In the genomic region with DNA sequence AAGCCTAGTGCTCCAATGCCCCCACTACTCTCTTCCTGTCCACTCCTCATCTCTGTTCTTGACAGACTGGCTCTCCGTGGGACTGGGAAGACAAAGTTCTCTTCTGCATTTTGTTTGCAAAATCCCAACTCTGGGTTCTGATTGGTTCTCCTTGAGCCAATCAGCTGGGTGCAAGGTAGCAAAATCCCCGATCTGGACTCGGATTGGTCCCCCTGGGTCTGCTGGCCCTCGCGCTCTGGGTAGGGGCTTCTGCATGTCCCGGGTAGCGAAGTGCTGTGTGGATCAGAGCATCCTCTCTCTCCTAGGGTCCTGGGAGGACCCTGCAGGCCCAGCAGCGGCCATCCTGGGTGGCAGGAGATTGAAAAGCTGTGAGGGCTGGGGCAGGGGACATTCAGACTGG, we compare ENCODE assay signal across 12 cellular contexts. TPM values are rescaled to one million over a fixed set of nuclear protein-coding genes. Genes with fewer than 3 reads are reported as not detected.
DNase-seq lines count a peak whose midpoint lies in the region; FAIRE-seq and TF ChIP-seq lines count a peak whose summit lies in the region.
"Had no signal": no experiment of that assay in that cellular context is flagged by ENCODE, and none has a peak within 500 bp of the region (broad histone marks: within the 10 kb centered on the region; RNA-seq: fewer than 3 reads in every experiment).

No MANE protein-coding gene starts in this region.

- H3K9ac ChIP-seq in kidney (ENCODE audit: low read length in 2 of 2): no peak overlapping the region

- POLR2A ChIA-PET in GM10248 (lab: Yijun Ruan, JAX): no interaction called here

- H3K4me3 ChIP-seq in kidney (ENCODE audit: low read length in 2 of 2) (no peak overlapping the region), spleen (no peak overlapping the region)

- CTCF ChIA-PET in GM10248 (lab: Yijun Ruan, JAX): no interaction called here

- peaks cover 0 to 11% (median 0%) of the 10 kb centered on the region in 7 donors for H3K27me3 ChIP-seq in spleen (replicated peaks in 1 of 7)

- H3K36me3 ChIP-seq in kidney (ENCODE audit: control insufficient read depth in 1 of 2, insufficient read depth in 2 of 2, low read length in 2 of 2) (no peaks in the 10 kb centered on the region), spleen (no peaks in the 10 kb centered on the region)

- H3K27ac ChIP-seq in kidney (ENCODE audit: low read depth in 2 of 2, low read length in 2 of 2) (peak overlapping the region; percentile 26 to 43), spleen (peak overlapping the region; percentile 27 to 82 (median 70))

- DNase-seq in GM10248 (ENCODE audit: extremely low spot score) (peak; percentile 12), ecto neural progenitor cell (ENCODE audit: low spot score) (peak; percentile 77), kidney (no peak), spleen (no peak), NCI-H69 (lab: John Stamatoyannopoulos, UW) (no peak), NCI-H2081 (lab: John Stamatoyannopoulos, UW) (no peak), DMS53 treated with DMSO at 0.1 percent for 48 hours (lab: John Stamatoyannopoulos, UW; ENCODE audit: unreplicated experiment) (no peak), HTR-8/SVneo (ENCODE audit: insufficient read length, low spot score) (no peak)
- DNase-seq: activated T-cell treated with anti-CD3 and anti-CD28 coated beads for 4 hours, C1 segment of cervical spinal cord, posterior cingulate gyrus had no signal

- no peak for TF ChIP-seq POLR2A in spleen (IDR thresholded peaks at IDR 0.05)

- 74 to 85% (median 78%) methylated on average over 5 to 8 of the region's 8 CpGs for WGBS in spleen, 5 donors

- H3K9me3 ChIP-seq in kidney (ENCODE audit: control insufficient read depth in 1 of 2, low read length in 2 of 2): no peaks in the 10 kb centered on the region
- no peaks in the 10 kb centered on the region for H3K9me3 ChIP-seq in spleen

- no peak for FAIRE-seq in kidney (lab: Jason Lieb, UNC)
- no peak for FAIRE-seq in HTR-8/SVneo (lab: Jason Lieb, UNC)
- FAIRE-seq: astrocyte had no signal

- TF ChIP-seq CTCF in GM10248 (IDR thresholded peaks at IDR 0.05; ENCODE audit: control extremely low read depth, extremely low read depth, low read depth, missing control alignments): no peak
- TF ChIP-seq CTCF in kidney (IDR thresholded peaks at IDR 0.05; ENCODE audit: borderline replicate concordance, extremely low read depth, insufficient read depth): no peak
- no peak for TF ChIP-seq CTCF in spleen (IDR thresholded peaks at IDR 0.05 in 8 of 11, conservative IDR thresholded peaks at IDR 0.05 in 3 of 11)

- intact Hi-C loops in kidney (cut with DNase I) (no loop called here), spleen (cut with DNase I; ENCODE audit: low total_unique reads) (no loop called here)

- H3K4me1 ChIP-seq in kidney (ENCODE audit: control insufficient read depth in 1 of 2, insufficient read depth in 1 of 2, low read depth in 1 of 2, low read length in 2 of 2): no peaks in the 10 kb centered on the region
- peaks cover 0 to 48% (median 18%) of the 10 kb centered on the region in 6 donors for H3K4me1 ChIP-seq in spleen

RNA-seq across cellular contexts. Expression of a gene that starts 22.3 kb away (rescaled TPM):
- total RNA-seq in kidney (186 TPM), spleen (10 to 100 TPM; 13.3 to 45.2 (median 23.1) TPM)
- polyA plus RNA-seq in kidney (ENCODE audit: insufficient read depth, low read depth, low replicate concordance) (76.2 TPM), spleen (10 to 100 TPM in 1 of 3 donors, 1 to 10 TPM in 2; 7.3 to 22.1 (median 9.0) TPM)

Comparison
In these comparisons a context has a peak if more than half of its experiments do, and no peak if none do; other contexts are left out.
1. DNase-seq: peak in GM10248 (single experiment) and ecto neural progenitor cell (single experiment); none in kidney (single experiment), spleen (single experiment), NCI-H69 (single experiment), NCI-H2081 (0 of 2), DMS53 treated with DMSO at 0.1 percent for 48 hours (single experiment) and HTR-8/SVneo (single experiment).